In genomic region chr7:140635345-140635744, GRCh38 we compare ENCODE assay signal across 20 cellular contexts. TPM values are rescaled to one million over a fixed set of nuclear protein-coding genes. Genes with fewer than 3 reads are reported as not detected.
DNase-seq lines count a peak whose midpoint lies in the region; ATAC-seq and TF ChIP-seq lines count a peak whose summit lies in the region.
"Had no signal": no experiment of that assay in that cellular context is flagged by ENCODE, and none has a peak within 500 bp of the region (broad histone marks: within the 10 kb centered on the region; RNA-seq: fewer than 3 reads in every experiment).

No MANE protein-coding gene starts in this region.

- H3K9me3 Mint-ChIP-seq in H9, result no peaks in the 10 kb centered on the region
- no peaks in the 10 kb centered on the region for H3K9me3 Mint-ChIP-seq in activated CD4-positive, alpha-beta T cell treated with anti-CD3 and anti-CD28 coated beads, Interleukin-2, amount 10 ng/mL, durations not matched to agents 7 days and 5 days
- no peaks in the 10 kb centered on the region for H3K9me3 Mint-ChIP-seq in T-cell

- no peak overlapping the region for H4K91ac ChIP-seq in H9 (ENCODE audit: insufficient read length, low read depth, low read length)

- no peak overlapping the region for H2BK20ac ChIP-seq in H9 (ENCODE audit: low read depth, low read length, poor library complexity, severe bottlenecking)

- H3K9me3 ChIP-seq in H9 (ENCODE audit: control insufficient read depth, low read depth, low read length) (no peaks in the 10 kb centered on the region), adipocyte (ENCODE audit: control insufficient read depth, low read length) (no peaks in the 10 kb centered on the region), iPS-18c (ENCODE audit: control insufficient read depth, insufficient read depth, low read length) (no peaks in the 10 kb centered on the region)
- H3K9me3 ChIP-seq: pancreas had no signal

- H3K79me1 ChIP-seq in H9 (ENCODE audit: insufficient read depth, low read depth, low read length, poor library complexity, severe bottlenecking), result no peaks in the 10 kb centered on the region

- WGBS in H9 (ENCODE audit: extremely low coverage, insufficient read length, low lambda C conversion rate), result no CpG with 5 or more reads among the region's 5 CpGs

- H3K4me1 ChIP-seq in H9 (ENCODE audit: insufficient read depth, low read length) (peaks cover 14% of the 10 kb centered on the region; the same call in 1 of the 2 replicates), adipocyte (ENCODE audit: control insufficient read depth, insufficient read depth, low read length) (peaks cover 60% of the 10 kb centered on the region)
- H3K4me1 ChIP-seq: pancreas had no signal

- no peaks in the 10 kb centered on the region for H3K36me3 ChIP-seq in adipocyte (ENCODE audit: control insufficient read depth, insufficient read depth, low read length, severe bottlenecking)
- H3K36me3 ChIP-seq: pancreas had no signal

- DNase-seq in H9 (peak; percentile 39), adipocyte (ENCODE audit: low read depth) (no peak), retina (peak; percentile 34), AG08396 (ENCODE audit: low spot score) (no peak), T-cell (no peak)
- DNase-seq in activated CD4-positive, alpha-beta T cell treated with anti-CD3 and anti-CD28 coated beads, Interleukin-2, amount 10 ng/mL, durations not matched to agents 7 days and 5 days, result no peak
- DNase-seq: activated CD8-positive, alpha-beta T cell treated with anti-CD3 and anti-CD28 coated beads, Interleukin-2, amount 10 ng/mL, durations not matched to agents 7 days and 5 days; activated gamma-delta T cell treated with Interleukin-2 at 50 U/mL for 16 hours; hippocampal formation; kidney; naive thymus-derived CD8-positive, alpha-beta T cell; NCI-H1417; NCI-H2171; NCI-H526 treated with DMSO at 0.1 percent for 48 hours; pancreas; RPMI8226 had no signal

- peaks cover 8% of the 10 kb centered on the region for H3K23me2 ChIP-seq in H9 (ENCODE audit: insufficient read length, low read depth, low read length, poor library complexity, severe bottlenecking)

- H3K27me3 Mint-ChIP-seq in H9 (ENCODE audit: low read depth), result peaks cover 19% of the 10 kb centered on the region
- peaks cover 45% of the 10 kb centered on the region for H3K27me3 Mint-ChIP-seq in activated CD4-positive, alpha-beta T cell treated with anti-CD3 and anti-CD28 coated beads, Interleukin-2, amount 10 ng/mL, durations not matched to agents 7 days and 5 days
- H3K27me3 Mint-ChIP-seq in T-cell, result peaks cover 54 to 57% of the 10 kb centered on the region in 2 donors

- no peak overlapping the region for H3K23ac ChIP-seq in H9 (ENCODE audit: insufficient read length, low read depth, low read length)

- no peak overlapping the region for H2BK5ac ChIP-seq in H9 (ENCODE audit: insufficient read length, low read length)

- H3K4me1 Mint-ChIP-seq in H9, result peaks cover 48 to 53% of the 10 kb centered on the region in 2 experiments
- peaks cover 7% of the 10 kb centered on the region for H3K4me1 Mint-ChIP-seq in activated CD4-positive, alpha-beta T cell treated with anti-CD3 and anti-CD28 coated beads, Interleukin-2, amount 10 ng/mL, durations not matched to agents 7 days and 5 days
- H3K4me1 Mint-ChIP-seq in T-cell, result peaks cover 8 to 15% (median 11%) of the 10 kb centered on the region in 3 donors

- no peaks in the 10 kb centered on the region for H3K27me3 ChIP-seq in H9 (ENCODE audit: insufficient read depth, low read length)
- no peaks in the 10 kb centered on the region for H3K27me3 ChIP-seq in adipocyte (replicated peaks; ENCODE audit: control insufficient read depth, insufficient read depth, low read length)
- H3K27me3 ChIP-seq: pancreas had no signal

- H3K27ac ChIP-seq in H9 (ENCODE audit: insufficient read length, low read depth, low read length), result peak overlapping the region; percentile 1
- H3K27ac ChIP-seq: pancreas had no signal

- TF ChIP-seq CTCF in H9 (conservative IDR thresholded peaks at IDR 0.05), result no peak

- H3K4me3 Mint-ChIP-seq in H9 (peak overlapping the region in 1 of 2 experiments; percentile 23; a peak in 1 of 5 replicates), T-cell (no peak overlapping the region)
- H3K4me3 Mint-ChIP-seq in activated CD4-positive, alpha-beta T cell treated with anti-CD3 and anti-CD28 coated beads, Interleukin-2, amount 10 ng/mL, durations not matched to agents 7 days and 5 days, result no peak overlapping the region
- H3K4me3 Mint-ChIP-seq: activated CD8-positive, alpha-beta T cell treated with anti-CD3 and anti-CD28 coated beads, Interleukin-2, amount 10 ng/mL, durations not matched to agents 7 days and 5 days; CD14-positive monocyte; IgD-negative memory B cell; naive thymus-derived CD8-positive, alpha-beta T cell had no signal

- H2AK5ac ChIP-seq in H9 (ENCODE audit: insufficient read length, low read length), result no peak overlapping the region

- H3K4me3 ChIP-seq in adipocyte (ENCODE audit: low read length) (no peak overlapping the region), iPS-18c (ENCODE audit: insufficient read depth, low read depth, low read length) (peak overlapping the region; percentile 31; the same call in 1 of the 2 replicates)
- H3K4me3 ChIP-seq: pancreas had no signal

- no peak overlapping the region for H2BK120ac ChIP-seq in H9 (ENCODE audit: low read depth, low read length, poor library complexity, severe bottlenecking)

- H2BK12ac ChIP-seq in H9 (ENCODE audit: insufficient read length, low read depth, low read length), result no peak overlapping the region

- H3K27ac Mint-ChIP-seq in H9, result peak overlapping the region; percentile 71 to 85 (median 76); a peak in 5 of 7 replicates
- no peak overlapping the region for H3K27ac Mint-ChIP-seq in activated CD4-positive, alpha-beta T cell treated with anti-CD3 and anti-CD28 coated beads, Interleukin-2, amount 10 ng/mL, durations not matched to agents 7 days and 5 days
- H3K27ac Mint-ChIP-seq in T-cell, result no peak overlapping the region
- H3K27ac Mint-ChIP-seq: activated CD8-positive, alpha-beta T cell treated with anti-CD3 and anti-CD28 coated beads, Interleukin-2, amount 10 ng/mL, durations not matched to agents 7 days and 5 days; CD14-positive monocyte; IgD-negative memory B cell had no signal

- no peak overlapping the region for H3T11ph ChIP-seq in H9 (ENCODE audit: low read length)

- peak overlapping the region; percentile 7 for H3K4me2 ChIP-seq in H9 (ENCODE audit: insufficient read depth, insufficient read length, low read length)

- no peaks in the 10 kb centered on the region for H3K36me3 Mint-ChIP-seq in H9 (ENCODE audit: insufficient read depth in 1 of 3, low read depth in 3 of 3)
- no peaks in the 10 kb centered on the region for H3K36me3 Mint-ChIP-seq in activated CD4-positive, alpha-beta T cell treated with anti-CD3 and anti-CD28 coated beads, Interleukin-2, amount 10 ng/mL, durations not matched to agents 7 days and 5 days (ENCODE audit: low read depth)
- H3K36me3 Mint-ChIP-seq in T-cell, result no peaks in the 10 kb centered on the region
- H3K36me3 Mint-ChIP-seq: IgD-negative memory B cell had no signal

- CTCF ChIA-PET in activated CD4-positive, alpha-beta T cell treated with anti-CD3 and anti-CD28 coated beads, Interleukin-2, amount 10 ng/mL, durations not matched to agents 7 days and 5 days (lab: Charles Lee), result interaction anchor here (0.6 to 0.7 kb wide), 2 partner anchors 31 to 41 kb away, joined by 3 read pairs; no protein-coding TSS in a partner anchor
- CTCF ChIA-PET in T-cell (lab: Charles Lee), result no interaction called here

- no peak overlapping the region for H3K56ac ChIP-seq in H9 (ENCODE audit: insufficient read length, low read depth, low read length)

- POLR2A ChIA-PET in activated CD4-positive, alpha-beta T cell treated with anti-CD3 and anti-CD28 coated beads, Interleukin-2, amount 10 ng/mL, durations not matched to agents 7 days and 5 days (lab: Charles Lee), result no interaction called here
- POLR2A ChIA-PET in T-cell (lab: Charles Lee), result no interaction called here

- no peak overlapping the region for H3K18ac ChIP-seq in H9 (ENCODE audit: insufficient read length, low read depth, low read length)

- H3K9ac ChIP-seq in H9 (ENCODE audit: extremely low read depth, insufficient read length, low read length), result no peak overlapping the region
- H3K9ac ChIP-seq in adipocyte (ENCODE audit: low read length), result peak overlapping the region; percentile 36

- H4K5ac ChIP-seq in H9 (ENCODE audit: insufficient read length, low read depth, low read length), result no peak overlapping the region

- H4K20me1 ChIP-seq in H9 (ENCODE audit: control insufficient read depth, insufficient read depth, insufficient read length), result no peaks in the 10 kb centered on the region

- no peak overlapping the region for H4K8ac ChIP-seq in H9 (replicated peaks; ENCODE audit: insufficient read length, low read depth, low read length)

- ATAC-seq in HG03565 (IDR thresholded peaks at IDR 0.05; ENCODE audit: unreplicated experiment), result no peak
- ATAC-seq in T-cell (replicated peaks in 1 of 4), result no peak
- ATAC-seq: activated CD8-positive, alpha-beta T cell treated with anti-CD3 and anti-CD28 coated beads, Interleukin-2, amount 10 ng/mL, durations not matched to agents 7 days and 5 days; naive thymus-derived CD8-positive, alpha-beta T cell; pancreas had no signal

- no peak overlapping the region for H2BK15ac ChIP-seq in H9 (ENCODE audit: low read depth, low read length)

- peak overlapping the region; percentile 4; the same call in 1 of the 2 replicates for H3K14ac ChIP-seq in H9 (ENCODE audit: insufficient read depth, low read length)

- no peak overlapping the region for H2AFZ ChIP-seq in H9 (ENCODE audit: low read length)

- H3K79me2 ChIP-seq in H9 (ENCODE audit: insufficient read depth, low read length), result peaks cover 3% of the 10 kb centered on the region; the same call in 1 of the 2 replicates

- no peak overlapping the region for H3K4ac ChIP-seq in H9 (ENCODE audit: low read depth, low read length)

RNA-seq across cellular contexts. Expression of gene DENND2A, which starts 5.3 kb away (rescaled TPM):
- total RNA-seq in H9 (2021), result 7.3 and 8.2 TPM in 2 replicates
- total RNA-seq in activated CD4-positive, alpha-beta T cell treated with anti-CD3 and anti-CD28 coated beads, Interleukin-2, amount 10 ng/mL, durations not matched to agents 7 days and 5 days, result not detected
- under 1 TPM in 1 of 5 donors, not detected in 4; 0.09 TPM for total RNA-seq in T-cell
- total RNA-seq: activated CD8-positive, alpha-beta T cell treated with anti-CD3 and anti-CD28 coated beads, Interleukin-2, amount 10 ng/mL, durations not matched to agents 7 days and 5 days had no signal

RNA-seq across cellular contexts. Expression of gene ADCK2, which starts 37.4 kb away (rescaled TPM):
- total RNA-seq in H9 (2021) (12.3 and 12.4 TPM in 2 replicates), T-cell (10 to 100 TPM; 16.3 to 23.3 (median 20.2) TPM)
- 10 to 100 TPM; 19.7 to 25.8 TPM for total RNA-seq in activated CD4-positive, alpha-beta T cell treated with anti-CD3 and anti-CD28 coated beads, Interleukin-2, amount 10 ng/mL, durations not matched to agents 7 days and 5 days

Comparison
In these comparisons a context has a peak if more than half of its experiments do, and no peak if none do; other contexts are left out.
1. DNase-seq: peak in H9 (single experiment) and retina (single experiment); none in adipocyte (single experiment), AG08396 (single experiment), activated CD4-positive, alpha-beta T cell treated with anti-CD3 and anti-CD28 coated beads, Interleukin-2, amount 10 ng/mL, durations not matched to agents 7 days and 5 days (single experiment) and T-cell (0 of 34).
2. H3K27ac Mint-ChIP-seq: peak in H9 (3 of 3); none in activated CD4-positive, alpha-beta T cell treated with anti-CD3 and anti-CD28 coated beads, Interleukin-2, amount 10 ng/mL, durations not matched to agents 7 days and 5 days (single experiment) and T-cell (0 of 2).